Comparison of ENCODE assay signal across 10 cellular contexts in the genomic region with DNA sequence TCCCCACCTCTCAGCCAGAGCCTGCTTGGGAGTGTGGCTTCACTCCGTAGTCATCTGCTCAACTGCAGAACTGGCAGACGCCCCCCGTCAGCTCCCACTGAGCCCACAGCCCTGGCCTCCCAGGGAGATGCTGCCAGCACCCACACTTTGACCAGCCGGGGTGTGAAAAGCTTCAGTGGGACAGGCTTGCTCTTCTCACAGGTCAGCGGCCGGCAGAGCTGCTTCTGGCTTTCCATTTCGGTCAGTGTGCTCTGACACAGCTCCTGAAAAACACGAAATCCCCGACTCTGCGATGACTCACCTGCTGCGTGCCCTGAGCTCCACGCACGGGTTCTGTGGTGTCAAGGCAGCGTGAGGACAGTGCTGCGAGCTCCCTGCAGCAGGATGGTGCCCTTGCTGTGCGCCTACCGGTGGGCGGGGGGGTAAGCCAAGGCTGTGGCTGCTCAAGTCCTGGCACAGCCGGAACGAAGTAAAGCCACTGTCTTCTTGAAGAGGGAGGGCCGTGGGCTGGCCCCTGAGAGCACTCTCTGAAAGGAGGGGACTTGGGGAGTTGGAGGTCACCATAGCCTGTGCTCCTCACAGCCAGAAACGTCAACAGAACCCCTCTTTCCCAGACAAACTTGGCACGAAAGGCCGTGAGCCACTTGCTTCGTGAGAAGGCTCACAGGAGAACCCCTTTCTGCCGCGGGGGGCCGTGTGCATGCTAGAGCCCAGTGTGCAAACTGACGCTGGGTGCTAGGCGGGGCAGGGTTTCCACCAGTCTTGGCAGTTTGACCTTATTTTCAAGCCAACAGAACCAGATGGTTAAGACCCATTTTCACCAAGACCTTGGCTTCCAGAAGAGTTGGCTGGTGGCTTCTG. TPM values are rescaled to one million over a fixed set of nuclear protein-coding genes. Genes with fewer than 3 reads are reported as not detected.
DNase-seq lines count a peak whose midpoint lies in the region; ATAC-seq, FAIRE-seq and TF ChIP-seq lines count a peak whose summit lies in the region.
"Had no signal": no experiment of that assay in that cellular context is flagged by ENCODE, and none has a peak within 500 bp of the region (broad histone marks: within the 10 kb centered on the region; RNA-seq: fewer than 3 reads in every experiment).

No MANE protein-coding gene starts in this region.

- peaks cover 51% of the 10 kb centered on the region for H3K36me3 Mint-ChIP-seq in activated naive CD4-positive, alpha-beta T cell treated with anti-CD3 and anti-CD28 coated beads, Interleukin-2, amount 10 ng/mL, durations not matched to agents 7 days and 5 days
- H3K36me3 Mint-ChIP-seq in activated T-helper 17 cell treated with anti-CD3 and anti-CD28 coated beads, Interleukin-2, amount 50 U/mL, for 72 hours (ENCODE audit: low read depth) = peaks cover 100% of the 10 kb centered on the region

- TF ChIP-seq CTCF in HepG2 (CRISPR knock-in tag; IDR thresholded peaks at IDR 0.05) (no peak), thoracic aorta (IDR thresholded peaks at IDR 0.05) (no peak)

- no peaks in the 10 kb centered on the region for H3K9me3 ChIP-seq in HepG2 (ENCODE audit: low read length)
- H3K9me3 ChIP-seq in thoracic aorta = no peaks in the 10 kb centered on the region
- H3K9me3 ChIP-seq: gastrocnemius medialis had no signal

- no peaks in the 10 kb centered on the region for H3K27me3 Mint-ChIP-seq in activated naive CD4-positive, alpha-beta T cell treated with anti-CD3 and anti-CD28 coated beads, Interleukin-2, amount 10 ng/mL, durations not matched to agents 7 days and 5 days
- no peaks in the 10 kb centered on the region for H3K27me3 Mint-ChIP-seq in activated T-helper 17 cell treated with anti-CD3 and anti-CD28 coated beads, Interleukin-2, amount 50 U/mL, for 72 hours

- peaks cover 19% of the 10 kb centered on the region; the same call in 1 of the 2 replicates for H4K20me1 ChIP-seq in HepG2 (ENCODE audit: insufficient read depth, low read length)

- TF ChIP-seq EP300 in HepG2 (IDR thresholded peaks at IDR 0.05; ENCODE audit: low read depth in 2 of 2, low read length in 2 of 2) (no peak), HepG2 (CRISPR knock-in tag; IDR thresholded peaks at IDR 0.05; ENCODE audit: borderline replicate concordance) (no peak)

- no peak overlapping the region for H3K27ac Mint-ChIP-seq in activated naive CD4-positive, alpha-beta T cell treated with anti-CD3 and anti-CD28 coated beads, Interleukin-2, amount 10 ng/mL, durations not matched to agents 7 days and 5 days
- peak overlapping the region; percentile 96 for H3K27ac Mint-ChIP-seq in activated T-helper 17 cell treated with anti-CD3 and anti-CD28 coated beads, Interleukin-2, amount 50 U/mL, for 72 hours

- peaks cover 38 to 66% of the 10 kb centered on the region in 2 experiments for H3K36me3 ChIP-seq in HepG2 (replicated peaks in 1 of 2; ENCODE audit: control insufficient read depth in 1 of 2, insufficient read depth in 2 of 2, low read length in 2 of 2)
- H3K36me3 ChIP-seq in thoracic aorta = peaks cover 64% of the 10 kb centered on the region

- no peak overlapping the region for H3K9ac ChIP-seq in HepG2 (ENCODE audit: insufficient read depth, low read depth, low read length)

- no peak overlapping the region for H2AFZ ChIP-seq in HepG2 (ENCODE audit: low read length)

- H3K4me2 ChIP-seq in HepG2 (ENCODE audit: low read depth, low read length) = no peak overlapping the region

- no peaks in the 10 kb centered on the region for H3K9me3 Mint-ChIP-seq in activated naive CD4-positive, alpha-beta T cell treated with anti-CD3 and anti-CD28 coated beads, Interleukin-2, amount 10 ng/mL, durations not matched to agents 7 days and 5 days
- H3K9me3 Mint-ChIP-seq in activated T-helper 17 cell treated with anti-CD3 and anti-CD28 coated beads, Interleukin-2, amount 50 U/mL, for 72 hours = no peaks in the 10 kb centered on the region

- H3K4me1 ChIP-seq in HepG2 (ENCODE audit: insufficient read depth, low read length) (peaks cover 26% of the 10 kb centered on the region), thoracic aorta (ENCODE audit: control insufficient read depth in 1 of 2, low read depth in 2 of 2) (peaks cover 5 to 15% of the 10 kb centered on the region in 2 donors)

- intact Hi-C loops in HepG2 (cut with micrococcal nuclease; ENCODE audit: unreplicated experiment) = loop anchor here (5.0 to 10.0 kb wide), 2 partner anchors 75 to 97 kb away; partner anchors contain the start of gene ADD1

- TF ChIP-seq RAD21 in HepG2 (CRISPR knock-in tag; IDR thresholded peaks at IDR 0.05) = no peak

- no peaks in the 10 kb centered on the region; a peak in 1 of 5 replicates for H3K27me3 ChIP-seq in HepG2 (ENCODE audit: control insufficient read depth in 1 of 2, insufficient read depth in 2 of 2, low read length in 2 of 2)
- H3K27me3 ChIP-seq in thoracic aorta (replicated peaks; ENCODE audit: insufficient read depth) = no peaks in the 10 kb centered on the region
- H3K27me3 ChIP-seq: gastrocnemius medialis had no signal

- peaks cover 34% of the 10 kb centered on the region for H3K4me1 Mint-ChIP-seq in activated naive CD4-positive, alpha-beta T cell treated with anti-CD3 and anti-CD28 coated beads, Interleukin-2, amount 10 ng/mL, durations not matched to agents 7 days and 5 days
- H3K4me1 Mint-ChIP-seq in activated T-helper 17 cell treated with anti-CD3 and anti-CD28 coated beads, Interleukin-2, amount 50 U/mL, for 72 hours = peaks cover 19% of the 10 kb centered on the region

- POLR2A ChIA-PET in HepG2 (lab: Yijun Ruan, JAX) = no interaction called here

- DNase-seq in activated naive CD4-positive, alpha-beta T cell treated with Interleukin-2 at 50 U/mL for 16 hours = peak; percentile 44
- no peak for DNase-seq in activated naive CD4-positive, alpha-beta T cell treated with anti-CD3 and anti-CD28 coated beads, Interleukin-2, amount 10 ng/mL, durations not matched to agents 7 days and 5 days
- DNase-seq in HepG2 (ENCODE audit: low spot score) (no peak), thoracic aorta (ENCODE audit: low spot score) (peak; percentile 1)

- H3K27ac ChIP-seq in HepG2 (ENCODE audit: extremely low read length, insufficient read depth, low read length) (no peak overlapping the region), thoracic aorta (no peak overlapping the region)
- H3K27ac ChIP-seq: gastrocnemius medialis had no signal

- no peak overlapping the region for H3K4me3 Mint-ChIP-seq in activated naive CD4-positive, alpha-beta T cell treated with anti-CD3 and anti-CD28 coated beads, Interleukin-2, amount 10 ng/mL, durations not matched to agents 7 days and 5 days
- peak overlapping the region; percentile 92 for H3K4me3 Mint-ChIP-seq in activated T-helper 17 cell treated with anti-CD3 and anti-CD28 coated beads, Interleukin-2, amount 50 U/mL, for 72 hours

- no peak for FAIRE-seq in HepG2 (lab: Jason Lieb, UNC)
- FAIRE-seq: islet of Langerhans had no signal

- in situ Hi-C loops in HepG2 (cut with HindIII; ENCODE audit: extremely low pct_ligation_motif_present, low pct_unique_long_range_greater_than_20kb) = no loop called here

- H3K4me3 ChIP-seq in HepG2 (replicated peaks in 1 of 3; ENCODE audit: insufficient read depth in 1 of 3, low read depth in 2 of 3, low read length in 3 of 3) (no peak overlapping the region), thoracic aorta (no peak overlapping the region)
- H3K4me3 ChIP-seq: gastrocnemius medialis had no signal

- TF ChIP-seq POLR2A in HepG2 (IDR thresholded peaks at IDR 0.05; ENCODE audit: insufficient read depth in 1 of 2, low read depth in 2 of 2, low read length in 2 of 2) = no peak

- peaks cover 10% of the 10 kb centered on the region for H3K79me2 ChIP-seq in HepG2 (ENCODE audit: insufficient read depth, low read length)

- CTCF ChIA-PET in activated naive CD4-positive, alpha-beta T cell treated with anti-CD3 and anti-CD28 coated beads, Interleukin-2, amount 10 ng/mL, durations not matched to agents 7 days and 5 days (lab: Charles Lee) = no interaction called here
- CTCF ChIA-PET in HepG2 (lab: Yijun Ruan, JAX; ENCODE audit: low intra/inter-chr PET ratio, low total read pairs) = no interaction called here

- ATAC-seq in activated T-helper 17 cell treated with anti-CD3 and anti-CD28 coated beads, Interleukin-2, amount 50 U/mL, for 72 hours (replicated peaks) = peak; percentile 6
- no peak for ATAC-seq in HepG2
- ATAC-seq in thoracic aorta (ENCODE audit: insufficient number of reproducible peaks, low FRiP score, low read depth) = no peak
- no peak for ATAC-seq in HG02884 (IDR thresholded peaks at IDR 0.05; ENCODE audit: unreplicated experiment)
- ATAC-seq in GM19467 (IDR thresholded peaks at IDR 0.05; ENCODE audit: unreplicated experiment) = no peak
- ATAC-seq in HG03108 (IDR thresholded peaks at IDR 0.05; ENCODE audit: unreplicated experiment) = no peak
- ATAC-seq: gastrocnemius medialis had no signal

- BruUV-seq in HepG2 (replicated peaks; lab: Mats Ljungman, UMichigan) = no TSS peak

- 97% methylated on average over 20 of the region's 30 CpGs for WGBS in HepG2 (ENCODE audit: low lambda C conversion rate)

RNA-seq across cellular contexts. Expression of gene NOP14, which starts 23.6 kb away (rescaled TPM):
- 10 to 100 TPM; 86.5 to 96.8 TPM for total RNA-seq in activated T-helper 17 cell treated with anti-CD3 and anti-CD28 coated beads, Interleukin-2, amount 50 U/mL, for 72 hours
- total RNA-seq in HepG2 (2016; rRNA removed; fragmentation: Illumina TruSeq; extraction: Trizol) = 47.9 and 63.4 TPM in 2 replicates
- total RNA-seq in HepG2 (2016; cell fraction: cytosol; rRNA removed; fragmentation: Illumina TruSeq; extraction: Trizol; ENCODE audit: low read depth) = 11.5 and 13.9 TPM in 2 replicates
- total RNA-seq in HepG2 (2016; cell fraction: insoluble cytoplasmic fraction; rRNA removed; fragmentation: Illumina TruSeq; extraction: Trizol) = 48.3 and 54.0 TPM in 2 replicates
- total RNA-seq in HepG2 (2016; cell fraction: membrane; rRNA removed; fragmentation: Illumina TruSeq; extraction: Trizol) = 23.0 and 27.1 TPM in 2 replicates
- total RNA-seq in HepG2 (2016; cell fraction: nucleus; rRNA removed; fragmentation: Illumina TruSeq; extraction: Trizol) = 25.4 and 26.5 TPM in 2 replicates
- polyA plus RNA-seq in HepG2 (2011; rRNA removed) = 6.8 and 6.9 TPM in 2 replicates
- polyA plus RNA-seq in HepG2 (2011; cell fraction: cytosol; rRNA removed) = 4.8 and 5.2 TPM in 2 replicates
- 8.6 and 9.1 TPM in 2 replicates for polyA plus RNA-seq in HepG2 (2011; cell fraction: nucleus; rRNA removed)
- polyA plus RNA-seq in HepG2 (2012) = 23.7 and 25.5 TPM in 2 replicates
- polyA plus RNA-seq in HepG2 (2016; cell fraction: cytosol; fragmentation: Illumina TruSeq; extraction: Trizol; ENCODE audit: low read depth) = 5.0 and 6.7 TPM in 2 replicates
- polyA plus RNA-seq in HepG2 (2016; cell fraction: insoluble cytoplasmic fraction; fragmentation: Illumina TruSeq; extraction: Trizol; ENCODE audit: low read depth) = 48.2 and 58.0 TPM in 2 replicates
- polyA plus RNA-seq in HepG2 (2016; cell fraction: membrane; fragmentation: Illumina TruSeq; extraction: Trizol; ENCODE audit: low read depth) = 12.7 and 14.5 TPM in 2 replicates
- 36.4 and 41.5 TPM in 2 replicates for polyA plus RNA-seq in HepG2 (2016; cell fraction: nucleus; fragmentation: Illumina TruSeq; extraction: Trizol; ENCODE audit: insufficient read depth, low read depth)
- 7.1 and 9.6 TPM in 2 replicates for polyA minus RNA-seq in HepG2 (2011; rRNA and poly(A)+ RNA removed; ENCODE audit: low replicate concordance)
- 10.4 and 14.8 TPM in 2 replicates for polyA minus RNA-seq in HepG2 (2011; cell fraction: cytosol; rRNA and poly(A)+ RNA removed)
- 10.0 and 12.2 TPM in 2 replicates for polyA minus RNA-seq in HepG2 (2011; cell fraction: nucleus; rRNA and poly(A)+ RNA removed)
- 10 to 100 TPM in 1 of 2 donors, 1 to 10 TPM in 1; 6.6 to 21.0 TPM for total RNA-seq in thoracic aorta

RNA-seq across cellular contexts. Expression of gene GRK4, which starts 23.8 kb away (rescaled TPM):
- total RNA-seq in activated T-helper 17 cell treated with anti-CD3 and anti-CD28 coated beads, Interleukin-2, amount 50 U/mL, for 72 hours = 1 to 10 TPM; 3.2 to 5.7 TPM
- total RNA-seq in HepG2 (2016; rRNA removed; fragmentation: Illumina TruSeq; extraction: Trizol) = 2.0 and 2.5 TPM in 2 replicates
- total RNA-seq in HepG2 (2016; cell fraction: cytosol; rRNA removed; fragmentation: Illumina TruSeq; extraction: Trizol; ENCODE audit: low read depth) = 1.9 and 2.1 TPM in 2 replicates
- 2.5 and 3.1 TPM in 2 replicates for total RNA-seq in HepG2 (2016; cell fraction: insoluble cytoplasmic fraction; rRNA removed; fragmentation: Illumina TruSeq; extraction: Trizol)
- 4.7 and 4.9 TPM in 2 replicates for total RNA-seq in HepG2 (2016; cell fraction: membrane; rRNA removed; fragmentation: Illumina TruSeq; extraction: Trizol)
- 1.2 and 1.4 TPM in 2 replicates for total RNA-seq in HepG2 (2016; cell fraction: nucleus; rRNA removed; fragmentation: Illumina TruSeq; extraction: Trizol)
- polyA plus RNA-seq in HepG2 (2011; rRNA removed) = 1.6 and 1.8 TPM in 2 replicates
- 1.2 TPM in 2 replicates for polyA plus RNA-seq in HepG2 (2011; cell fraction: cytosol; rRNA removed)
- 1.2 and 1.3 TPM in 2 replicates for polyA plus RNA-seq in HepG2 (2011; cell fraction: nucleus; rRNA removed)
- polyA plus RNA-seq in HepG2 (2012) = 1.5 and 1.7 TPM in 2 replicates
- 2.8 TPM in 2 replicates for polyA plus RNA-seq in HepG2 (2016; cell fraction: cytosol; fragmentation: Illumina TruSeq; extraction: Trizol; ENCODE audit: low read depth)
- polyA plus RNA-seq in HepG2 (2016; cell fraction: insoluble cytoplasmic fraction; fragmentation: Illumina TruSeq; extraction: Trizol; ENCODE audit: low read depth) = 3.0 TPM in 2 replicates
- polyA plus RNA-seq in HepG2 (2016; cell fraction: membrane; fragmentation: Illumina TruSeq; extraction: Trizol; ENCODE audit: low read depth) = 4.7 TPM in 2 replicates
- 2.1 and 2.8 TPM in 2 replicates for polyA plus RNA-seq in HepG2 (2016; cell fraction: nucleus; fragmentation: Illumina TruSeq; extraction: Trizol; ENCODE audit: insufficient read depth, low read depth)
- 2.6 and 2.7 TPM in 2 replicates for polyA minus RNA-seq in HepG2 (2011; rRNA and poly(A)+ RNA removed; ENCODE audit: low replicate concordance)
- polyA minus RNA-seq in HepG2 (2011; cell fraction: cytosol; rRNA and poly(A)+ RNA removed) = 0.88 and 1.4 TPM in 2 replicates
- polyA minus RNA-seq in HepG2 (2011; cell fraction: nucleus; rRNA and poly(A)+ RNA removed) = 1.4 and 3.2 TPM in 2 replicates
- 1 to 10 TPM; 6.9 to 9.9 TPM for total RNA-seq in thoracic aorta

Comparison
In these comparisons a context has a peak if more than half of its experiments do, and no peak if none do; other contexts are left out.
1. DNase-seq: peak in activated naive CD4-positive, alpha-beta T cell treated with Interleukin-2 at 50 U/mL for 16 hours (single experiment) and thoracic aorta (single experiment); none in activated naive CD4-positive, alpha-beta T cell treated with anti-CD3 and anti-CD28 coated beads, Interleukin-2, amount 10 ng/mL, durations not matched to agents 7 days and 5 days (single experiment) and HepG2 (single experiment).